Comparison of ENCODE assay signal across 18 cellular contexts in genomic region chr6:129134535-129134934, GRCh38.
DNase-seq lines count a peak whose midpoint lies in the region; ATAC-seq and TF ChIP-seq lines count a peak whose summit lies in the region.
"Had no signal": no experiment of that assay in that cellular context is flagged by ENCODE, and none has a peak within 500 bp of the region (broad histone marks: within the 10 kb centered on the region; RNA-seq: fewer than 3 reads in every experiment).

No MANE protein-coding gene starts in this region.

- no peaks in the 10 kb centered on the region for H3K9me3 ChIP-seq in breast epithelium
- H3K9me3 ChIP-seq in mammary epithelial cell (replicated peaks; ENCODE audit: insufficient read depth, low read length): no peaks in the 10 kb centered on the region
- no peaks in the 10 kb centered on the region for H3K9me3 ChIP-seq in heart left ventricle
- no peaks in the 10 kb centered on the region for H3K9me3 ChIP-seq in psoas muscle
- no peaks in the 10 kb centered on the region for H3K9me3 ChIP-seq in uterus

- TF ChIP-seq POLR2A in breast epithelium (IDR thresholded peaks at IDR 0.05) (no peak), heart left ventricle (IDR thresholded peaks at IDR 0.05) (no peak), uterus (IDR thresholded peaks at IDR 0.05) (no peak)

- H3K4me3 ChIP-seq in breast epithelium: no peak overlapping the region
- no peak overlapping the region for H3K4me3 ChIP-seq in mammary epithelial cell (replicated peaks in 1 of 3; ENCODE audit: insufficient read depth in 1 of 3, low read depth in 2 of 3, low read length in 3 of 3)
- H3K4me3 ChIP-seq in heart left ventricle: peak overlapping the region in 1 of 12 donors; percentile 3
- no peak overlapping the region for H3K4me3 ChIP-seq in psoas muscle
- no peak overlapping the region for H3K4me3 ChIP-seq in uterus
- H3K4me3 ChIP-seq: cardiac muscle cell, GM12878 had no signal

- no peaks in the 10 kb centered on the region for H4K20me1 ChIP-seq in mammary epithelial cell (ENCODE audit: insufficient read depth, low read length)

- H3K4me1 ChIP-seq in breast epithelium (peaks cover 0 to 8% of the 10 kb centered on the region in 2 donors), mammary epithelial cell (ENCODE audit: insufficient read depth, low read length) (no peaks in the 10 kb centered on the region), heart left ventricle (peaks cover 0 to 93% (median 60%) of the 10 kb centered on the region in 12 donors), psoas muscle (peaks cover 15% of the 10 kb centered on the region), uterus (no peaks in the 10 kb centered on the region)

- in situ Hi-C loops in mammary epithelial cell (cut with MboI; ENCODE audit: low sequenced_read_pairs in 2 of 2): no loop called here

- no peaks in the 10 kb centered on the region for H3K36me3 ChIP-seq in breast epithelium
- H3K36me3 ChIP-seq in mammary epithelial cell (ENCODE audit: insufficient read depth, low read length): no peaks in the 10 kb centered on the region
- no peaks in the 10 kb centered on the region for H3K36me3 ChIP-seq in heart left ventricle
- H3K36me3 ChIP-seq in psoas muscle (ENCODE audit: insufficient read depth in 1 of 2, low read depth in 1 of 2): no peaks in the 10 kb centered on the region
- H3K36me3 ChIP-seq in uterus: no peaks in the 10 kb centered on the region
- H3K36me3 ChIP-seq: cardiac muscle cell had no signal

- no peak overlapping the region for H3K4me2 ChIP-seq in mammary epithelial cell (ENCODE audit: insufficient read depth, low read depth, low read length)

- no peaks in the 10 kb centered on the region for H3K79me2 ChIP-seq in mammary epithelial cell (ENCODE audit: insufficient read depth, low read length)

- dilution Hi-C loops in mammary epithelial cell (cut with HindIII; ENCODE audit: low sequenced_read_pairs): no loop called here

- TF ChIP-seq CTCF in breast epithelium (IDR thresholded peaks at IDR 0.05) (no peak), mammary epithelial cell (conservative IDR thresholded peaks at IDR 0.05 in 1 of 2, IDR thresholded peaks at IDR 0.05 in 1 of 2; ENCODE audit: extremely low read depth in 1 of 2, insufficient read depth in 1 of 2, low read depth in 1 of 2, low read length in 2 of 2) (peak in 1 of 2 donors; percentile 30), heart left ventricle (IDR thresholded peaks at IDR 0.05) (peak in 4 of 12 donors; percentile 8 to 22 (median 12)), psoas muscle (IDR thresholded peaks at IDR 0.05) (no peak), uterus (IDR thresholded peaks at IDR 0.05) (no peak)

- H3K27me3 ChIP-seq in breast epithelium: no peaks in the 10 kb centered on the region
- H3K27me3 ChIP-seq in mammary epithelial cell (ENCODE audit: insufficient read depth, low read length): no peaks in the 10 kb centered on the region
- no peaks in the 10 kb centered on the region for H3K27me3 ChIP-seq in heart left ventricle
- H3K27me3 ChIP-seq in psoas muscle (ENCODE audit: insufficient read depth in 3 of 3, low read length in 2 of 3): no peaks in the 10 kb centered on the region
- no peaks in the 10 kb centered on the region for H3K27me3 ChIP-seq in uterus
- H3K27me3 ChIP-seq: cardiac muscle cell had no signal

- CTCF ChIA-PET in mammary epithelial cell (lab: Charles Lee; ENCODE audit: low non-redundant PET): no interaction called here

- no peak overlapping the region for H2AFZ ChIP-seq in mammary epithelial cell (ENCODE audit: low read depth, low read length)

- BruUV-seq in mammary epithelial cell (replicated peaks; lab: Mats Ljungman, UMichigan): no TSS peak

- H3K27ac ChIP-seq in breast epithelium (peak overlapping the region; percentile 71 to 94), mammary epithelial cell (ENCODE audit: insufficient read depth, low read depth, low read length) (no peak overlapping the region), heart left ventricle (peak overlapping the region; percentile 55 to 90 (median 76)), psoas muscle (no peak overlapping the region), uterus (peak overlapping the region; percentile 79 to 84)

- intact Hi-C loops in breast epithelium (cut with DNase I; ENCODE audit: low total_unique reads) (no loop called here), mammary epithelial cell (cut with micrococcal nuclease) (loop anchor here (2.0 kb wide), 1 partner anchor 118 kb away; no protein-coding TSS in a partner anchor), heart left ventricle (cut with DNase I) (loop anchor here in 2 of 10 donors (10.0 kb wide), 2 partner anchors 110 to 240 kb away; no protein-coding TSS in a partner anchor), psoas muscle (cut with DNase I) (no loop called here), uterus (cut with DNase I; ENCODE audit: low total_unique reads) (no loop called here)

- no peak overlapping the region for H3K9ac ChIP-seq in mammary epithelial cell (ENCODE audit: insufficient read depth, low read length)

- DNase-seq in breast epithelium (ENCODE audit: low spot score in 2 of 2): no peak
- DNase-seq in mammary epithelial cell: no peak
- DNase-seq in heart left ventricle: peak in 2 of 5 donors; percentile 27 to 42
- DNase-seq in psoas muscle: no peak
- DNase-seq in uterus: no peak
- DNase-seq in cortex of kidney (lab: John Stamatoyannopoulos, UW): no peak
- DNase-seq in NCI-H1930 (lab: John Stamatoyannopoulos, UW): no peak
- no peak for DNase-seq in COLO668 (lab: John Stamatoyannopoulos, UW; ENCODE audit: unreplicated experiment)
- DNase-seq: 8988T; activated CD4-positive, CD25-positive, alpha-beta regulatory T cell; activated CD8-positive, alpha-beta memory T cell treated with anti-CD3 and anti-CD28 coated beads, Interleukin-2, amount 10 ng/mL, durations not matched to agents 7 days and 5 days; activated naive CD4-positive, alpha-beta T cell; CD4-positive, alpha-beta T cell; EL; NCI-H2029 treated with DMSO at 0.1 percent for 48 hours; NCI-H526 treated with DMSO at 0.1 percent for 48 hours had no signal

- ATAC-seq in heart left ventricle: peak; percentile 46 to 54 (median 47)
- peak in 3 of 4 donors; percentile 29 to 43 (median 38) for ATAC-seq in psoas muscle
- ATAC-seq: activated CD8-positive, alpha-beta memory T cell treated with anti-CD3 and anti-CD28 coated beads, Interleukin-2, amount 10 ng/mL, durations not matched to agents 7 days and 5 days; GM12878 had no signal

Comparison
In these comparisons a context has a peak if more than half of its experiments do, and no peak if none do; other contexts are left out.
1. H3K27ac ChIP-seq: peak in breast epithelium (2 of 2), heart left ventricle (12 of 12) and uterus (2 of 2); none in mammary epithelial cell (single experiment) and psoas muscle (single experiment).